In the genomic region with DNA sequence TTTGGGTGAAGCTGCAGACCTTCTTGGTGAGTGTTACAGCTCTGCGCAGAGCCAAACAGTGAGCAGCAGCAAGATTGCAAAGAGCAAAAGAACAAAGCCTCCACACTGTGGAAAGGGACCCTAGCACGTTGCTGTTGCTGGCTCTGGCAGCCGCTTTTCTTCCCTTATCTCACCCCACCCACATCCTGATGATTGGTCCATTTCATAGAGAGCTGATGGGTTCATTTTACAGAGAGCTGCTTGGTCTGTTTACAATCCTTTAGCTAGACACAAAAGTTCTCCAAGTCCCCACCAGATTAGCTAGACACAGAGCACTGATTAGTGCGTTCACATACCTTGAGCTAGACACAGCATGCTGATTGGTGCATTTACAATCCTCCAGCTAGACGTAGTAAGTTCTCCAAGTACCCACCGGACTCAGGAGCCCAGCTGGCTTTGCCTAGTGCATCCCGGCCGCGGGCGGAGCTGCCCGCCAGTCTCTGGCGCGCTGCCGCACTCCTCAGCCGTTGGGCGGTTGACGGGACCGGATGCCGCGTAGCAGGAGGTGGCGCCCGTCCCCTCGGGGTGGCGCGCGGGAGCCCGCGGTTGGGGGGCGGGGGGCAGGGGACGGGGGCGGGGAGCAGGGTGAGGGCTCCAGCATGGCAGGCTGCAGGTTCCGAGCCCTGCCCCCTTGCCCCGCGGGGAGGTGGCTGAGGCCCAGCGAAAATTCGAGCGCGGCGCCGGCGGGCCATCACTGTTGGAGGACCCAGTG, we compare ENCODE assay signal across 7 cellular contexts.
DNase-seq lines count a peak whose midpoint lies in the region; ATAC-seq and TF ChIP-seq lines count a peak whose summit lies in the region.
"Not testable (repeated sequence)": the region's sequence is repeated elsewhere in the genome, so short reads cannot be mapped to it uniquely, and the experiment has no call there.

No MANE protein-coding gene starts in this region.

- H3K9me3 ChIP-seq in mucosa of descending colon, result not testable (repeated sequence)

- DNase-seq in HS-27A (ENCODE audit: low read depth) (peak; percentile 41), fibroblast of the conjunctiva (ENCODE audit: low read depth) (peak; percentile 32), mucosa of descending colon (peak; percentile 71 to 88 (median 87))
- DNase-seq in activated naive CD8-positive, alpha-beta T cell treated with anti-CD3 and anti-CD28 coated beads for 36 hours, result peak; percentile 82
- DNase-seq in stimulated activated CD4-positive, alpha-beta T cell treated with anti-CD3 and anti-CD28 coated beads, Interleukin-2, amount 100 ng/mL, for 24 hours, result peak; percentile 77 to 78

- peak overlapping the region; percentile 60 for H3K27ac ChIP-seq in VCaP

- not testable (repeated sequence) for TF ChIP-seq CTCF in VCaP (conservative IDR thresholded peaks at IDR 0.05); mucosa of descending colon (IDR thresholded peaks at IDR 0.05)

- H3K36me3 ChIP-seq in mucosa of descending colon (ENCODE audit: low read depth), result not testable (repeated sequence)

- H3K9me3 Mint-ChIP-seq in activated naive CD8-positive, alpha-beta T cell treated with anti-CD3 and anti-CD28 coated beads for 36 hours, result not testable (repeated sequence)

- peak; percentile 79 for ATAC-seq in GM18867 (IDR thresholded peaks at IDR 0.05; ENCODE audit: unreplicated experiment)
- ATAC-seq in mucosa of descending colon, result peak; percentile 91

- H3K4me3 ChIP-seq in mucosa of descending colon, result peak overlapping the region; percentile 34

- H3K27ac Mint-ChIP-seq in activated naive CD8-positive, alpha-beta T cell treated with anti-CD3 and anti-CD28 coated beads for 36 hours, result peak overlapping the region; percentile 86

- peak overlapping the region; percentile 81 for H3K4me3 Mint-ChIP-seq in activated naive CD8-positive, alpha-beta T cell treated with anti-CD3 and anti-CD28 coated beads for 36 hours

- not testable (repeated sequence) for H3K27me3 Mint-ChIP-seq in activated naive CD8-positive, alpha-beta T cell treated with anti-CD3 and anti-CD28 coated beads for 36 hours

- not testable (repeated sequence) for H3K4me1 Mint-ChIP-seq in activated naive CD8-positive, alpha-beta T cell treated with anti-CD3 and anti-CD28 coated beads for 36 hours

- intact Hi-C loops in mucosa of descending colon (cut with DNase I, micrococcal nuclease), result not testable (repeated sequence)

- H3K4me1 ChIP-seq in mucosa of descending colon (ENCODE audit: low read depth), result not testable (repeated sequence)

- H3K36me3 Mint-ChIP-seq in activated naive CD8-positive, alpha-beta T cell treated with anti-CD3 and anti-CD28 coated beads for 36 hours, result not testable (repeated sequence)

Comparison
In these comparisons a context has a peak if more than half of its experiments do, and no peak if none do; other contexts are left out.
1. Peak in every context shown above with its lines: DNase-seq, ATAC-seq, H3K4me3 ChIP-seq and H3K27ac ChIP-seq.
2. DNase-seq: peak in every context shown above with its lines; median percentile 87 in mucosa of descending colon; 82 in activated naive CD8-positive, alpha-beta T cell treated with anti-CD3 and anti-CD28 coated beads for 36 hours; 78 in stimulated activated CD4-positive, alpha-beta T cell treated with anti-CD3 and anti-CD28 coated beads, Interleukin-2, amount 100 ng/mL, for 24 hours; 41 in HS-27A; 32 in fibroblast of the conjunctiva.